8 cellular contexts compared by ENCODE assay signal in the genomic region with DNA sequence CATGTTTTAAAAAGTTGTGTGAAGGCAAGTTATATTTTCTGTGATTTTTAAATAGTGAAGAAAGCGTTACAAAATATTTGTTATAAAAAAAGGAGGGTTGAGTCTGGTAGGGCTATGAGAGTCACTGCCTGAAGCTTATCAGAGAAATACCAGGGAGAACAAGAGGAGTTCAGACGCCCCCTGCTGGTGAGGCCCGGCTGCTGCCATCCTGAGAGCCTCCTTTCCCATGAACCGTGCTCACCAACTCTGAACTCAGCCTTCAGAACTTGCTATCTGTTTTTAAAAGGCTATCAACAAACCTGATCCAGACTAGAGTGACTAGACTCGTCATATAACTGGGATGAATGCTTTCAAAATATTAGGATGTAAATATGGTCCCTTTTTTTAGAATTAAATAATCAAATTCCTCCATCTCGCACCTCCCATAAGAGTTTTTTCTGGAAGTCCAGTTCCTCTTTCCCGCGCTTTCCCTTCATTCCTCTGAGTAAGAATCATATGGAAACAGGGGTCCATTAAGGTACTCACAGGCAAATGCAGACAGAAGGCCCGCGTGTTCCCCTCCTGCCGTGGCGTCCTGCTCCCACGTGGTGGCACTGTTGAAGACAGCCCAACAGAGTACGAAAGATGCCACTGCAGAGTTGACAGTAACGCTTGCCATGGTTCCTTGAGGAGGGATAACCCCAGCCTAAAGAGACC. TPM values are rescaled to one million over a fixed set of nuclear protein-coding genes. Genes with fewer than 3 reads are reported as not detected.
DNase-seq lines count a peak whose midpoint lies in the region; ATAC-seq lines count a peak whose summit lies in the region.

No MANE protein-coding gene starts in this region.

- intact Hi-C loops in left colon (cut with DNase I, micrococcal nuclease) = loop anchor here in 1 of 2 donors (10.0 kb wide), 1 partner anchor 393 kb away; no protein-coding TSS in a partner anchor

- no peak overlapping the region for H3K27ac Mint-ChIP-seq in central memory CD8-positive, alpha-beta T cell (ENCODE audit: low read depth)

- peaks cover 14% of the 10 kb centered on the region for H3K27me3 Mint-ChIP-seq in central memory CD8-positive, alpha-beta T cell

- DNase-seq in AG08396 (ENCODE audit: low spot score) = peak; percentile 71
- peak; percentile 65 for DNase-seq in NCI-H2227 treated with DMSO at 0.1 percent for 48 hours (lab: John Stamatoyannopoulos, UW)
- DNase-seq in activated CD4-positive, CD25-positive, alpha-beta regulatory T cell treated with anti-CD3 and anti-CD28 coated beads, Interleukin-2, amount 50 U/mL, for 16 hours (ENCODE audit: low read depth, low spot score) = peak; percentile 26
- DNase-seq in central memory CD8-positive, alpha-beta T cell (ENCODE audit: low spot score in 2 of 2) = peak; percentile 27 to 41
- DNase-seq in left colon = peak; percentile 69 to 86
- peak; percentile 75 for DNase-seq in stimulated activated CD4-positive, alpha-beta T cell treated with anti-CD3 and anti-CD28 coated beads, Interleukin-4, amount 100 ng/mL, for 24 hours

- H3K9me3 Mint-ChIP-seq in central memory CD8-positive, alpha-beta T cell = no peaks in the 10 kb centered on the region

- no peaks in the 10 kb centered on the region for H3K36me3 Mint-ChIP-seq in central memory CD8-positive, alpha-beta T cell (ENCODE audit: insufficient read depth)

- peak; percentile 90 for ATAC-seq in GM18868 (IDR thresholded peaks at IDR 0.05; ENCODE audit: unreplicated experiment)
- ATAC-seq in HG03135 (IDR thresholded peaks at IDR 0.05; ENCODE audit: unreplicated experiment) = peak; percentile 82
- ATAC-seq in central memory CD8-positive, alpha-beta T cell (replicated peaks; ENCODE audit: extremely low read depth, poor library complexity, severe bottlenecking) = peak; percentile 52
- peak; percentile 83 for ATAC-seq in left colon

- no peak overlapping the region for H3K4me3 Mint-ChIP-seq in central memory CD8-positive, alpha-beta T cell

- peaks cover 8% of the 10 kb centered on the region for H3K4me1 Mint-ChIP-seq in central memory CD8-positive, alpha-beta T cell

RNA-seq across cellular contexts. Expression of gene SPATA6, which starts 26.2 kb away (rescaled TPM):
- total RNA-seq in left colon = 10 to 100 TPM; 11.2 to 15.0 TPM

Comparison
In these comparisons a context has a peak if more than half of its experiments do, and no peak if none do; other contexts are left out.
1. Peak in every context shown above with its lines: DNase-seq and ATAC-seq.
2. DNase-seq: peak in every context shown above with its lines; median percentile 78 in left colon; 75 in stimulated activated CD4-positive, alpha-beta T cell treated with anti-CD3 and anti-CD28 coated beads, Interleukin-4, amount 100 ng/mL, for 24 hours; 71 in AG08396; 65 in NCI-H2227 treated with DMSO at 0.1 percent for 48 hours; 34 in central memory CD8-positive, alpha-beta T cell; 26 in activated CD4-positive, CD25-positive, alpha-beta regulatory T cell treated with anti-CD3 and anti-CD28 coated beads, Interleukin-2, amount 50 U/mL, for 16 hours.